Comparison of ENCODE assay signal across 1 cellular context in the genomic region with DNA sequence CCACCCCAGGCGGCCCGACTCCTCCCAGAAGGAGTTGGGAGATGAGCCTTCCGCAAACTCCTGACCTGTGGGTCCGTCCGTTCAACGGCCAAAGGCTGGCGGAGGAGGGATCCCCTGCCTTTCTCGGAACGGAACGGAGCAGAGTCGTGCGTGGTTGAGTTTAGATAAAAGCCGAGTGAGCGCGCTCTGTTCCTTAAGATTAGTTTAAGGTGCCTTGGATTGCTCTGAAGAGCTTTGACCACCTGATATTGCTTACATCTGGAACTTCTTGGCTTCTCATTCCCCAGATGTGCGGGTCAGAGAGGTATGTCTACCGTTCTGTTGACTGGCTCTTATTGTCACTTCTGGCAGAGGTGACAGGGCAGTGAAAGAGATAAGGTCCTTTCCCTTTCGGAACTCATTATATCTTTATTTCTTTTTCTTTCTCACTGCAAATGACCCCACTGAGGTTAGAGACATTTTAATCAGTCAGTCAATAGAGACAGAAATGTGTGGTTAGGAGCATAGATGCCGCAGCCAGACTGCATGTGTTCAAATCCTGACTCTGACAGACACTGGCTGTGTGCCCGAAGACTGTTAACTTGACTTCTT.
TF ChIP-seq lines count a peak whose summit lies in the region.

A gene with protein sequence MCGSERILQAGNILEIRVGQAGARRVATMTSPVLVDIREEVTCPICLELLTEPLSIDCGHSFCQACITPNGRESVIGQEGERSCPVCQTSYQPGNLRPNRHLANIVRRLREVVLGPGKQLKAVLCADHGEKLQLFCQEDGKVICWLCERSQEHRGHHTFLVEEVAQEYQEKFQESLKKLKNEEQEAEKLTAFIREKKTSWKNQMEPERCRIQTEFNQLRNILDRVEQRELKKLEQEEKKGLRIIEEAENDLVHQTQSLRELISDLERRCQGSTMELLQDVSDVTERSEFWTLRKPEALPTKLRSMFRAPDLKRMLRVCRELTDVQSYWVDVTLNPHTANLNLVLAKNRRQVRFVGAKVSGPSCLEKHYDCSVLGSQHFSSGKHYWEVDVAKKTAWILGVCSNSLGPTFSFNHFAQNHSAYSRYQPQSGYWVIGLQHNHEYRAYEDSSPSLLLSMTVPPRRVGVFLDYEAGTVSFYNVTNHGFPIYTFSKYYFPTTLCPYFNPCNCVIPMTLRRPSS (plus strand): TSS at position 27 of the 591 bp plus-strand sequence. CDS start 261 bp downstream, at position 288.

TF ChIP-seq in K562, 482 proteins besides CTCF, POLR2A, EP300 and RAD21 (continued from another document and continues in another):
- TF ChIP-seq, protein P1, sequence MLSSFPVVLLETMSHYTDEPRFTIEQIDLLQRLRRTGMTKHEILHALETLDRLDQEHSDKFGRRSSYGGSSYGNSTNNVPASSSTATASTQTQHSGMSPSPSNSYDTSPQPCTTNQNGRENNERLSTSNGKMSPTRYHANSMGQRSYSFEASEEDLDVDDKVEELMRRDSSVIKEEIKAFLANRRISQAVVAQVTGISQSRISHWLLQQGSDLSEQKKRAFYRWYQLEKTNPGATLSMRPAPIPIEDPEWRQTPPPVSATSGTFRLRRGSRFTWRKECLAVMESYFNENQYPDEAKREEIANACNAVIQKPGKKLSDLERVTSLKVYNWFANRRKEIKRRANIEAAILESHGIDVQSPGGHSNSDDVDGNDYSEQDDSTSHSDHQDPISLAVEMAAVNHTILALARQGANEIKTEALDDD (IDR thresholded peaks at IDR 0.05): peak; percentile 45
- peak; percentile 71 for TF ChIP-seq MECOM (CRISPR knock-in tag; IDR thresholded peaks at IDR 0.05)
- peak; percentile 94 for TF ChIP-seq NCOR1 (IDR thresholded peaks at IDR 0.05)
- TF ChIP-seq GABPB1 (CRISPR knock-in tag; IDR thresholded peaks at IDR 0.05): 0 out of 2 replicates have a peak, but pooled peaks have one; percentile 36
- no peak for TF ChIP-seq ATF7 (IDR thresholded peaks at IDR 0.05)
- peak; percentile 84 for TF ChIP-seq MTA2 (IDR thresholded peaks at IDR 0.05; ENCODE audit: low read depth)
- TF ChIP-seq, protein P2, sequence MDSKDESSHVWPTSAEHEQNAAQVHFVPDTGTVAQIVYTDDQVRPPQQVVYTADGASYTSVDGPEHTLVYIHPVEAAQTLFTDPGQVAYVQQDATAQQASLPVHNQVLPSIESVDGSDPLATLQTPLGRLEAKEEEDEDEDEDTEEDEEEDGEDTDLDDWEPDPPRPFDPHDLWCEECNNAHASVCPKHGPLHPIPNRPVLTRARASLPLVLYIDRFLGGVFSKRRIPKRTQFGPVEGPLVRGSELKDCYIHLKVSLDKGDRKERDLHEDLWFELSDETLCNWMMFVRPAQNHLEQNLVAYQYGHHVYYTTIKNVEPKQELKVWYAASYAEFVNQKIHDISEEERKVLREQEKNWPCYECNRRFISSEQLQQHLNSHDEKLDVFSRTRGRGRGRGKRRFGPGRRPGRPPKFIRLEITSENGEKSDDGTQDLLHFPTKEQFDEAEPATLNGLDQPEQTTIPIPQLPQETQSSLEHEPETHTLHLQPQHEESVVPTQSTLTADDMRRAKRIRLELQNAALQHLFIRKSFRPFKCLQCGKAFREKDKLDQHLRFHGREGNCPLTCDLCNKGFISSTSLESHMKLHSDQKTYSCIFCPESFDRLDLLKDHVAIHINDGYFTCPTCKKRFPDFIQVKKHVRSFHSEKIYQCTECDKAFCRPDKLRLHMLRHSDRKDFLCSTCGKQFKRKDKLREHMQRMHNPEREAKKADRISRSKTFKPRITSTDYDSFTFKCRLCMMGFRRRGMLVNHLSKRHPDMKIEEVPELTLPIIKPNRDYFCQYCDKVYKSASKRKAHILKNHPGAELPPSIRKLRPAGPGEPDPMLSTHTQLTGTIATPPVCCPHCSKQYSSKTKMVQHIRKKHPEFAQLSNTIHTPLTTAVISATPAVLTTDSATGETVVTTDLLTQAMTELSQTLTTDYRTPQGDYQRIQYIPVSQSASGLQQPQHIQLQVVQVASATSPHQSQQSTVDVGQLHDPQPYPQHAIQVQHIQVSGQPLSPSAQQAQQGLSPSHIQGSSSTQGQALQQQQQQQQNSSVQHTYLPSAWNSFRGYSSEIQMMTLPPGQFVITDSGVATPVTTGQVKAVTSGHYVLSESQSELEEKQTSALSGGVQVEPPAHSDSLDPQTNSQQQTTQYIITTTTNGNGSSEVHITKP (IDR thresholded peaks at IDR 0.05; ENCODE audit: partially characterized antibody): peak; percentile 34
- TF ChIP-seq NR1H2 (CRISPR knock-in tag; IDR thresholded peaks at IDR 0.05): no peak
- no peak for TF ChIP-seq XRCC3 (IDR thresholded peaks at IDR 0.05)
- TF ChIP-seq CEBPG (CRISPR knock-in tag; IDR thresholded peaks at IDR 0.05): no peak
- no peak for TF ChIP-seq CEBPG (tag; conservative IDR thresholded peaks at IDR 0.05 in 1 of 2, IDR thresholded peaks at IDR 0.05 in 1 of 2)
- TF ChIP-seq TAF15 (IDR thresholded peaks at IDR 0.05; ENCODE audit: low read depth, low read length): no peak
- no peak for TF ChIP-seq ESRRB (CRISPR knock-in tag; IDR thresholded peaks at IDR 0.05; ENCODE audit: borderline replicate concordance)
- TF ChIP-seq ZNF583 (CRISPR knock-in tag; IDR thresholded peaks at IDR 0.05): no peak
- TF ChIP-seq, protein P3, sequence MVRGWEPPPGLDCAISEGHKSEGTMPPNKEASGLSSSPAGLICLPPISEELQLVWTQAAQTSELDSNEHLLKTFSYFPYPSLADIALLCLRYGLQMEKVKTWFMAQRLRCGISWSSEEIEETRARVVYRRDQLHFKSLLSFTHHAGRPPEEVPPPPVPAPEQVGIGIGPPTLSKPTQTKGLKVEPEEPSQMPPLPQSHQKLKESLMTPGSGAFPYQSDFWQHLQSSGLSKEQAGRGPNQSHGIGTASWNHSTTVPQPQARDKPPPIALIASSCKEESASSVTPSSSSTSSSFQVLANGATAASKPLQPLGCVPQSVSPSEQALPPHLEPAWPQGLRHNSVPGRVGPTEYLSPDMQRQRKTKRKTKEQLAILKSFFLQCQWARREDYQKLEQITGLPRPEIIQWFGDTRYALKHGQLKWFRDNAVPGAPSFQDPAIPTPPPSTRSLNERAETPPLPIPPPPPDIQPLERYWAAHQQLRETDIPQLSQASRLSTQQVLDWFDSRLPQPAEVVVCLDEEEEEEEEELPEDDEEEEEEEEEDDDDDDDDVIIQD (CRISPR knock-in tag; IDR thresholded peaks at IDR 0.05): no peak
- no peak for TF ChIP-seq ZNF436 (CRISPR knock-in tag; IDR thresholded peaks at IDR 0.05)
- peak; percentile 51; the same call in 1 of the 2 replicates for TF ChIP-seq POLR2G (IDR thresholded peaks at IDR 0.05; ENCODE audit: low read depth, low read length)
- peak; percentile 84 for TF ChIP-seq DPF2 (IDR thresholded peaks at IDR 0.05)
- TF ChIP-seq MBD2 (IDR thresholded peaks at IDR 0.05; ENCODE audit: borderline replicate concordance, low read depth): peak; percentile 58; the same call in 1 of the 2 replicates
- TF ChIP-seq KLF10 (CRISPR knock-in tag; IDR thresholded peaks at IDR 0.05): no peak
- TF ChIP-seq, protein P4, sequence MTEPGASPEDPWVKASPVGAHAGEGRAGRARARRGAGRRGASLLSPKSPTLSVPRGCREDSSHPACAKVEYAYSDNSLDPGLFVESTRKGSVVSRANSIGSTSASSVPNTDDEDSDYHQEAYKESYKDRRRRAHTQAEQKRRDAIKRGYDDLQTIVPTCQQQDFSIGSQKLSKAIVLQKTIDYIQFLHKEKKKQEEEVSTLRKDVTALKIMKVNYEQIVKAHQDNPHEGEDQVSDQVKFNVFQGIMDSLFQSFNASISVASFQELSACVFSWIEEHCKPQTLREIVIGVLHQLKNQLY (CRISPR knock-in tag; conservative IDR thresholded peaks at IDR 0.05): no peak
- TF ChIP-seq, protein P5, sequence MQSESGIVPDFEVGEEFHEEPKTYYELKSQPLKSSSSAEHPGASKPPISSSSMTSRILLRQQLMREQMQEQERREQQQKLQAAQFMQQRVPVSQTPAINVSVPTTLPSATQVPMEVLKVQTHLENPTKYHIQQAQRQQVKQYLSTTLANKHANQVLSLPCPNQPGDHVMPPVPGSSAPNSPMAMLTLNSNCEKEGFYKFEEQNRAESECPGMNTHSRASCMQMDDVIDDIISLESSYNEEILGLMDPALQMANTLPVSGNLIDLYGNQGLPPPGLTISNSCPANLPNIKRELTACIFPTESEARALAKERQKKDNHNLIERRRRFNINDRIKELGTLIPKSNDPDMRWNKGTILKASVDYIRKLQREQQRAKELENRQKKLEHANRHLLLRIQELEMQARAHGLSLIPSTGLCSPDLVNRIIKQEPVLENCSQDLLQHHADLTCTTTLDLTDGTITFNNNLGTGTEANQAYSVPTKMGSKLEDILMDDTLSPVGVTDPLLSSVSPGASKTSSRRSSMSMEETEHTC (IDR thresholded peaks at IDR 0.05): peak; percentile 82
- TF ChIP-seq, protein P6, sequence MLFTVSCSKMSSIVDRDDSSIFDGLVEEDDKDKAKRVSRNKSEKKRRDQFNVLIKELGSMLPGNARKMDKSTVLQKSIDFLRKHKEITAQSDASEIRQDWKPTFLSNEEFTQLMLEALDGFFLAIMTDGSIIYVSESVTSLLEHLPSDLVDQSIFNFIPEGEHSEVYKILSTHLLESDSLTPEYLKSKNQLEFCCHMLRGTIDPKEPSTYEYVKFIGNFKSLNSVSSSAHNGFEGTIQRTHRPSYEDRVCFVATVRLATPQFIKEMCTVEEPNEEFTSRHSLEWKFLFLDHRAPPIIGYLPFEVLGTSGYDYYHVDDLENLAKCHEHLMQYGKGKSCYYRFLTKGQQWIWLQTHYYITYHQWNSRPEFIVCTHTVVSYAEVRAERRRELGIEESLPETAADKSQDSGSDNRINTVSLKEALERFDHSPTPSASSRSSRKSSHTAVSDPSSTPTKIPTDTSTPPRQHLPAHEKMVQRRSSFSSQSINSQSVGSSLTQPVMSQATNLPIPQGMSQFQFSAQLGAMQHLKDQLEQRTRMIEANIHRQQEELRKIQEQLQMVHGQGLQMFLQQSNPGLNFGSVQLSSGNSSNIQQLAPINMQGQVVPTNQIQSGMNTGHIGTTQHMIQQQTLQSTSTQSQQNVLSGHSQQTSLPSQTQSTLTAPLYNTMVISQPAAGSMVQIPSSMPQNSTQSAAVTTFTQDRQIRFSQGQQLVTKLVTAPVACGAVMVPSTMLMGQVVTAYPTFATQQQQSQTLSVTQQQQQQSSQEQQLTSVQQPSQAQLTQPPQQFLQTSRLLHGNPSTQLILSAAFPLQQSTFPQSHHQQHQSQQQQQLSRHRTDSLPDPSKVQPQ (CRISPR knock-in tag; IDR thresholded peaks at IDR 0.05; ENCODE audit: borderline replicate concordance): no peak
- TF ChIP-seq SMAD2 (IDR thresholded peaks at IDR 0.05; ENCODE audit: low read depth, low read length): no peak
- TF ChIP-seq COPS2 (conservative IDR thresholded peaks at IDR 0.05): no peak
- TF ChIP-seq, protein P7, sequence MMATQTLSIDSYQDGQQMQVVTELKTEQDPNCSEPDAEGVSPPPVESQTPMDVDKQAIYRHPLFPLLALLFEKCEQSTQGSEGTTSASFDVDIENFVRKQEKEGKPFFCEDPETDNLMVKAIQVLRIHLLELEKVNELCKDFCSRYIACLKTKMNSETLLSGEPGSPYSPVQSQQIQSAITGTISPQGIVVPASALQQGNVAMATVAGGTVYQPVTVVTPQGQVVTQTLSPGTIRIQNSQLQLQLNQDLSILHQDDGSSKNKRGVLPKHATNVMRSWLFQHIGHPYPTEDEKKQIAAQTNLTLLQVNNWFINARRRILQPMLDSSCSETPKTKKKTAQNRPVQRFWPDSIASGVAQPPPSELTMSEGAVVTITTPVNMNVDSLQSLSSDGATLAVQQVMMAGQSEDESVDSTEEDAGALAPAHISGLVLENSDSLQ (IDR thresholded peaks at IDR 0.05): peak; percentile 69
- no peak for TF ChIP-seq KLF6 (CRISPR knock-in tag; IDR thresholded peaks at IDR 0.05; ENCODE audit: borderline replicate concordance)
- TF ChIP-seq, protein P8, sequence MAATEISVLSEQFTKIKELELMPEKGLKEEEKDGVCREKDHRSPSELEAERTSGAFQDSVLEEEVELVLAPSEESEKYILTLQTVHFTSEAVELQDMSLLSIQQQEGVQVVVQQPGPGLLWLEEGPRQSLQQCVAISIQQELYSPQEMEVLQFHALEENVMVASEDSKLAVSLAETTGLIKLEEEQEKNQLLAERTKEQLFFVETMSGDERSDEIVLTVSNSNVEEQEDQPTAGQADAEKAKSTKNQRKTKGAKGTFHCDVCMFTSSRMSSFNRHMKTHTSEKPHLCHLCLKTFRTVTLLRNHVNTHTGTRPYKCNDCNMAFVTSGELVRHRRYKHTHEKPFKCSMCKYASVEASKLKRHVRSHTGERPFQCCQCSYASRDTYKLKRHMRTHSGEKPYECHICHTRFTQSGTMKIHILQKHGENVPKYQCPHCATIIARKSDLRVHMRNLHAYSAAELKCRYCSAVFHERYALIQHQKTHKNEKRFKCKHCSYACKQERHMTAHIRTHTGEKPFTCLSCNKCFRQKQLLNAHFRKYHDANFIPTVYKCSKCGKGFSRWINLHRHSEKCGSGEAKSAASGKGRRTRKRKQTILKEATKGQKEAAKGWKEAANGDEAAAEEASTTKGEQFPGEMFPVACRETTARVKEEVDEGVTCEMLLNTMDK (IDR thresholded peaks at IDR 0.05; ENCODE audit: borderline replicate concordance, insufficient read depth, low read depth, low read length, poor library complexity, severe bottlenecking): no peak
- TF ChIP-seq, protein P9, sequence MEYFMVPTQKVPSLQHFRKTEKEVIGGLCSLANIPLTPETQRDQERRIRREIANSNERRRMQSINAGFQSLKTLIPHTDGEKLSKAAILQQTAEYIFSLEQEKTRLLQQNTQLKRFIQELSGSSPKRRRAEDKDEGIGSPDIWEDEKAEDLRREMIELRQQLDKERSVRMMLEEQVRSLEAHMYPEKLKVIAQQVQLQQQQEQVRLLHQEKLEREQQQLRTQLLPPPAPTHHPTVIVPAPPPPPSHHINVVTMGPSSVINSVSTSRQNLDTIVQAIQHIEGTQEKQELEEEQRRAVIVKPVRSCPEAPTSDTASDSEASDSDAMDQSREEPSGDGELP (CRISPR knock-in tag; IDR thresholded peaks at IDR 0.05; ENCODE audit: borderline replicate concordance): peak; percentile 65
- peak; percentile 93 for TF ChIP-seq PML (IDR thresholded peaks at IDR 0.05; ENCODE audit: low read length)
- TF ChIP-seq NFIX (CRISPR knock-in tag; IDR thresholded peaks at IDR 0.05; ENCODE audit: low read depth): no peak
- TF ChIP-seq DIDO1 (tag; IDR thresholded peaks at IDR 0.05; ENCODE audit: low read depth): no peak
- TF ChIP-seq NEUROD1 (IDR thresholded peaks at IDR 0.05; ENCODE audit: borderline replicate concordance, low read depth, low read length, partially characterized antibody): peak; percentile 68
- TF ChIP-seq LCOR (CRISPR knock-in tag; IDR thresholded peaks at IDR 0.05): peak; percentile 72; the same call in 1 of the 2 replicates
- TF ChIP-seq, protein P10, sequence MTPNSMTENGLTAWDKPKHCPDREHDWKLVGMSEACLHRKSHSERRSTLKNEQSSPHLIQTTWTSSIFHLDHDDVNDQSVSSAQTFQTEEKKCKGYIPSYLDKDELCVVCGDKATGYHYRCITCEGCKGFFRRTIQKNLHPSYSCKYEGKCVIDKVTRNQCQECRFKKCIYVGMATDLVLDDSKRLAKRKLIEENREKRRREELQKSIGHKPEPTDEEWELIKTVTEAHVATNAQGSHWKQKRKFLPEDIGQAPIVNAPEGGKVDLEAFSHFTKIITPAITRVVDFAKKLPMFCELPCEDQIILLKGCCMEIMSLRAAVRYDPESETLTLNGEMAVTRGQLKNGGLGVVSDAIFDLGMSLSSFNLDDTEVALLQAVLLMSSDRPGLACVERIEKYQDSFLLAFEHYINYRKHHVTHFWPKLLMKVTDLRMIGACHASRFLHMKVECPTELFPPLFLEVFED (CRISPR knock-in tag; conservative IDR thresholded peaks at IDR 0.05): no peak
- no peak for TF ChIP-seq ZNF124 (CRISPR knock-in tag; IDR thresholded peaks at IDR 0.05)
- peak; percentile 52; the same call in 1 of the 2 replicates for TF ChIP-seq MTA3 (IDR thresholded peaks at IDR 0.05; ENCODE audit: borderline replicate concordance)
- no peak for TF ChIP-seq MCM7 (IDR thresholded peaks at IDR 0.05)
- TF ChIP-seq SP1 (CRISPR knock-in tag; IDR thresholded peaks at IDR 0.05): peak; percentile 50; the same call in 1 of the 2 replicates
- no peak for TF ChIP-seq JUN (IDR thresholded peaks at IDR 0.05; ENCODE audit: borderline replicate concordance, low read depth, low read length)
- no peak for TF ChIP-seq JUN (CRISPR knock-in tag; IDR thresholded peaks at IDR 0.05; ENCODE audit: borderline replicate concordance)
- TF ChIP-seq DACH1 (IDR thresholded peaks at IDR 0.05; ENCODE audit: partially characterized antibody): peak; percentile 25
